In the genomic region with DNA sequence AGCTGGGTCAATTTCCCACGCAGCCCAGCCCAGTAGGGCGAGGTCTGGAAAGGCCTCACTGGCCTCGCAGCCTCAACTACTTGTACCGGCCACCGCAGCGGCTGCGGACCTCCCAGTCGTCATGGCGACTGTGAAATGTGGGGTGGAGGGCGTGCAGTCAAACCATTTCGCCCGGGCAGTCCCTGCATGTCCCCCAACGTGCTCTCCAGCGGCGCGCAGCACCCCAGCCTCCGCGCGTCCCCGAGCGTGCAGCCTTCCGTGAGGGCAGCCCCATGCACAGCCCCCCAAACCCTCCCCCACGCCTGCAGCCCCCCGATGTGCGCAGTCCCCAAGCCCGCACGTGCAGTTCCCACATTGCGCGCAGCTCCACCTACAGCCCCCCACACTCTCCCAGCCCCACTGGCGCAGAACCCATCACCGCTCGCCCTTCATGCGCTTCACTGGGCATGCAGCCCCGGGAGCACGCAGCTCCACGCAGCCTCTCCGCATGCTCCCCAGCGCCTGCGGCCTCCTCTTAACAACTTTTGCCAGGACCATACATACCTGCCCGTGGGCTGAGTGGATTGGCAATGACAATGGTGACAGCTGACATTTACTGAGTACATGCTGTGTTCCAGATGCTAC, we compare ENCODE assay signal across 1 cellular context.
TF ChIP-seq lines count a peak whose summit lies in the region.

No MANE protein-coding gene starts in this region.

TF ChIP-seq in H1, 55 proteins besides CTCF, POLR2A, EP300 and RAD21:
- no peak for TF ChIP-seq SUZ12 (IDR thresholded peaks at IDR 0.05; ENCODE audit: low read length)
- no peak for TF ChIP-seq KDM1A (IDR thresholded peaks at IDR 0.05; ENCODE audit: borderline replicate concordance, low read length)
- TF ChIP-seq FOSL1 (IDR thresholded peaks at IDR 0.05; ENCODE audit: insufficient read depth, low read depth, low read length) = no peak
- no peak for TF ChIP-seq RXRA (IDR thresholded peaks at IDR 0.05; ENCODE audit: insufficient read depth, low read depth, low read length)
- TF ChIP-seq TCF12 (IDR thresholded peaks at IDR 0.05; ENCODE audit: low read depth, low read length) = no peak
- no peak for TF ChIP-seq ASH2L (IDR thresholded peaks at IDR 0.05; ENCODE audit: low read length)
- no peak for TF ChIP-seq GTF2F1 (IDR thresholded peaks at IDR 0.05; ENCODE audit: borderline replicate concordance, low read depth, low read length)
- no peak for TF ChIP-seq KDM5A (IDR thresholded peaks at IDR 0.05; ENCODE audit: low read length)
- TF ChIP-seq HDAC6 (IDR thresholded peaks at IDR 0.05; ENCODE audit: low read depth, low read length) = no peak
- TF ChIP-seq POU5F1 (IDR thresholded peaks at IDR 0.05; ENCODE audit: low read depth, low read length) = no peak
- no peak for TF ChIP-seq JUND (IDR thresholded peaks at IDR 0.05; ENCODE audit: low read length)
- TF ChIP-seq, protein P1, sequence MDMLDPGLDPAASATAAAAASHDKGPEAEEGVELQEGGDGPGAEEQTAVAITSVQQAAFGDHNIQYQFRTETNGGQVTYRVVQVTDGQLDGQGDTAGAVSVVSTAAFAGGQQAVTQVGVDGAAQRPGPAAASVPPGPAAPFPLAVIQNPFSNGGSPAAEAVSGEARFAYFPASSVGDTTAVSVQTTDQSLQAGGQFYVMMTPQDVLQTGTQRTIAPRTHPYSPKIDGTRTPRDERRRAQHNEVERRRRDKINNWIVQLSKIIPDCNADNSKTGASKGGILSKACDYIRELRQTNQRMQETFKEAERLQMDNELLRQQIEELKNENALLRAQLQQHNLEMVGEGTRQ (IDR thresholded peaks at IDR 0.05; ENCODE audit: low read length) = no peak
